ENCODE assay signal across 26 cellular contexts in genomic region chr20:10729785-10730184, GRCh38.
"Had no signal": no experiment of that assay in that cellular context is flagged by ENCODE, and none has a peak within 500 bp of the region (broad histone marks: within the 10 kb centered on the region; RNA-seq: fewer than 3 reads in every experiment).

No MANE protein-coding gene starts in this region.

- H3K36me3 Mint-ChIP-seq: mesothelial cell of epicardium, naive B cell had no signal

- ATAC-seq: effector memory CD8-positive, alpha-beta T cell; esophagus mucosa; gastrocnemius medialis; heart right ventricle; left cardiac atrium; left lung; left ventricle myocardium superior; lower lobe of right lung; mucosa of descending colon had no signal

- H3K36me3 ChIP-seq: colonic mucosa, esophagus squamous epithelium, gastrocnemius medialis, heart right ventricle, left lung, lower lobe of right lung had no signal

- H3K27me3 ChIP-seq: colonic mucosa, esophagus squamous epithelium, gastrocnemius medialis, heart right ventricle, left lung had no signal

- H3K4me1 Mint-ChIP-seq: endodermal cell, naive B cell had no signal

- H3K9me3 ChIP-seq: colonic mucosa, esophagus squamous epithelium, gastrocnemius medialis, left lung, lower lobe of right lung, mucosa of descending colon had no signal

- H3K4me1 ChIP-seq: colonic mucosa, gastrocnemius medialis, left lung had no signal

- H3K4me3 ChIP-seq: colonic mucosa, esophagus squamous epithelium, gastrocnemius medialis, heart right ventricle, left lung, lower lobe of right lung, mucosa of descending colon had no signal

- FAIRE-seq: endometrium, islet of Langerhans had no signal

- H3K27ac Mint-ChIP-seq: dendritic cell treated with granulocyte-macrophage colony-stimulating factor and Interleukin-4, amounts not matched to agents 40 ng/mL and 50 ng/mL, for 4 days; effector memory CD8-positive, alpha-beta T cell; endodermal cell; mesothelial cell of epicardium; naive B cell had no signal

- H3K9me3 Mint-ChIP-seq: dendritic cell treated with granulocyte-macrophage colony-stimulating factor and Interleukin-4, amounts not matched to agents 40 ng/mL and 50 ng/mL, for 4 days had no signal

- DNase-seq: colonic mucosa; cortex of kidney; effector CD8-positive, alpha-beta T cell; effector memory CD8-positive, alpha-beta T cell; endodermal cell; erythroblast; esophagus squamous epithelium; foreskin fibroblast; foreskin melanocyte; gastrocnemius medialis; glutamatergic neuron; head of caudate nucleus; heart right ventricle; hippocampal formation; left cardiac atrium; left lung; left ventricle myocardium superior; lower lobe of right lung; mesenchymal stem cell; mucosa of descending colon; naive B cell had no signal

- H3K4me3 Mint-ChIP-seq: dendritic cell treated with granulocyte-macrophage colony-stimulating factor and Interleukin-4, amounts not matched to agents 40 ng/mL and 50 ng/mL, for 4 days; effector memory CD8-positive, alpha-beta T cell; endodermal cell; mesothelial cell of epicardium; naive B cell had no signal

- H3K27ac ChIP-seq: colonic mucosa, esophagus squamous epithelium, gastrocnemius medialis, heart right ventricle, left lung, lower lobe of right lung had no signal
